Comparison of ENCODE assay signal across 9 cellular contexts in genomic region chr6:158630944-158631616, GRCh38. TPM values are rescaled to one million over a fixed set of nuclear protein-coding genes. Genes with fewer than 3 reads are reported as not detected.
A peak's percentile ranks its signal among the peaks of the same experiment; 100 is the strongest.
DNase-seq lines count a peak whose midpoint lies in the region; ATAC-seq and TF ChIP-seq lines count a peak whose summit lies in the region.
"Had no signal": no experiment of that assay in that cellular context is flagged by ENCODE, and none has a peak within 500 bp of the region (broad histone marks: within the 10 kb centered on the region; RNA-seq: fewer than 3 reads in every experiment).

No MANE protein-coding gene starts in this region.

- CTCF ChIA-PET in activated CD4-positive, alpha-beta memory T cell treated with anti-CD3 and anti-CD28 coated beads, Interleukin-2, amount 10 ng/mL, durations not matched to agents 7 days and 5 days (lab: Charles Lee) = interaction anchor here (0.6 to 2.0 kb wide), 3 partner anchors 29 to 805 kb away, joined by 3 to 11 read pairs (median 8); no protein-coding TSS in a partner anchor

- peak overlapping the region in 1 of 4 donors; percentile 33 for H3K4me3 Mint-ChIP-seq in CD4-positive, CD25-positive, alpha-beta regulatory T cell
- no peak overlapping the region for H3K4me3 Mint-ChIP-seq in activated CD4-positive, alpha-beta memory T cell treated with anti-CD3 and anti-CD28 coated beads, Interleukin-2, amount 10 ng/mL, durations not matched to agents 7 days and 5 days

- H3K27ac ChIP-seq in CD4-positive, CD25-positive, alpha-beta regulatory T cell (ENCODE audit: insufficient read depth, low read length, poor library complexity, severe bottlenecking) = peak overlapping the region; percentile 17

- H3K27ac Mint-ChIP-seq in CD4-positive, CD25-positive, alpha-beta regulatory T cell = peak overlapping the region in 2 of 3 donors; percentile 77 to 94
- H3K27ac Mint-ChIP-seq in activated CD4-positive, alpha-beta memory T cell treated with anti-CD3 and anti-CD28 coated beads, Interleukin-2, amount 10 ng/mL, durations not matched to agents 7 days and 5 days = peak overlapping the region; percentile 58

- no peaks in the 10 kb centered on the region for H3K27me3 ChIP-seq in CD4-positive, CD25-positive, alpha-beta regulatory T cell (ENCODE audit: control insufficient read depth, insufficient read depth, low read length)
- H3K27me3 ChIP-seq: dorsolateral prefrontal cortex had no signal

- no peak for ATAC-seq in CD4-positive, CD25-positive, alpha-beta regulatory T cell (ENCODE audit: low read depth in 2 of 2)
- peak; percentile 18 for ATAC-seq in omental fat pad (ENCODE audit: low FRiP score)
- ATAC-seq in GM21825 (IDR thresholded peaks at IDR 0.05; ENCODE audit: unreplicated experiment) = no peak
- ATAC-seq in GM19397 (IDR thresholded peaks at IDR 0.05; ENCODE audit: unreplicated experiment) = no peak

- H3K27me3 Mint-ChIP-seq in CD4-positive, CD25-positive, alpha-beta regulatory T cell = no peaks in the 10 kb centered on the region
- H3K27me3 Mint-ChIP-seq in activated CD4-positive, alpha-beta memory T cell treated with anti-CD3 and anti-CD28 coated beads, Interleukin-2, amount 10 ng/mL, durations not matched to agents 7 days and 5 days = no peaks in the 10 kb centered on the region

- DNase-seq in CD4-positive, CD25-positive, alpha-beta regulatory T cell = no peak
- DNase-seq in activated CD4-positive, alpha-beta memory T cell treated with anti-CD3 and anti-CD28 coated beads, Interleukin-2, amount 10 ng/mL, durations not matched to agents 7 days and 5 days = peak; percentile 15
- DNase-seq in fibroblast of pulmonary artery (ENCODE audit: low read depth) (peak; percentile 77), omental fat pad (ENCODE audit: low spot score) (no peak), MV-4-11 (lab: John Stamatoyannopoulos, UW) (no peak)
- no peak for DNase-seq in effector CD4-positive, alpha-beta T cell

- H3K36me3 Mint-ChIP-seq in CD4-positive, CD25-positive, alpha-beta regulatory T cell = peaks cover 39% of the 10 kb centered on the region
- peaks cover 78% of the 10 kb centered on the region for H3K36me3 Mint-ChIP-seq in activated CD4-positive, alpha-beta memory T cell treated with anti-CD3 and anti-CD28 coated beads, Interleukin-2, amount 10 ng/mL, durations not matched to agents 7 days and 5 days (ENCODE audit: low read depth)

- no peaks in the 10 kb centered on the region for H3K9me3 ChIP-seq in CD4-positive, CD25-positive, alpha-beta regulatory T cell (ENCODE audit: control insufficient read depth in 2 of 2, low read length in 2 of 2)

- H3K4me1 Mint-ChIP-seq in CD4-positive, CD25-positive, alpha-beta regulatory T cell = peaks cover 16 to 29% (median 21%) of the 10 kb centered on the region in 4 donors
- peaks cover 50% of the 10 kb centered on the region for H3K4me1 Mint-ChIP-seq in activated CD4-positive, alpha-beta memory T cell treated with anti-CD3 and anti-CD28 coated beads, Interleukin-2, amount 10 ng/mL, durations not matched to agents 7 days and 5 days

- H3K4me1 ChIP-seq in CD4-positive, CD25-positive, alpha-beta regulatory T cell (ENCODE audit: control insufficient read depth, insufficient read depth, low read length, poor library complexity, severe bottlenecking) = peaks cover 14% of the 10 kb centered on the region

- TF ChIP-seq CTCF in fibroblast of pulmonary artery (IDR thresholded peaks at IDR 0.05; ENCODE audit: low read length, missing control alignments) = no peak
- TF ChIP-seq CTCF in omental fat pad (IDR thresholded peaks at IDR 0.05) = no peak

- no peak overlapping the region for H3K4me3 ChIP-seq in CD4-positive, CD25-positive, alpha-beta regulatory T cell (ENCODE audit: low read depth, low read length)
- H3K4me3 ChIP-seq in fibroblast of pulmonary artery (replicated peaks; ENCODE audit: low read depth, low read length) = no peak overlapping the region
- H3K4me3 ChIP-seq: dorsolateral prefrontal cortex had no signal

- POLR2A ChIA-PET in activated CD4-positive, alpha-beta memory T cell treated with anti-CD3 and anti-CD28 coated beads, Interleukin-2, amount 10 ng/mL, durations not matched to agents 7 days and 5 days (lab: Charles Lee) = interaction anchor here (1.7 to 2.8 kb wide), 3 partner anchors 9 to 72 kb away, joined by 3 to 18 read pairs (median 7); partner anchors contain the start of gene DYNLT1

- H3K36me3 ChIP-seq in CD4-positive, CD25-positive, alpha-beta regulatory T cell (ENCODE audit: control insufficient read depth, insufficient read depth, low read length) = peaks cover 73% of the 10 kb centered on the region

- H3K9me3 Mint-ChIP-seq in CD4-positive, CD25-positive, alpha-beta regulatory T cell = peaks cover 0 to 2% (median 0%) of the 10 kb centered on the region in 7 donors
- H3K9me3 Mint-ChIP-seq in activated CD4-positive, alpha-beta memory T cell treated with anti-CD3 and anti-CD28 coated beads, Interleukin-2, amount 10 ng/mL, durations not matched to agents 7 days and 5 days = no peaks in the 10 kb centered on the region

RNA-seq across cellular contexts. Expression of gene DYNLT1, which starts 13.5 kb away (rescaled TPM):
- 123 TPM for total RNA-seq in CD4-positive, CD25-positive, alpha-beta regulatory T cell
- 100 to 1,000 TPM; 103 to 127 (median 113) TPM for polyA plus RNA-seq in CD4-positive, CD25-positive, alpha-beta regulatory T cell
- 100 to 1,000 TPM; 130 to 133 TPM for total RNA-seq in activated CD4-positive, alpha-beta memory T cell treated with anti-CD3 and anti-CD28 coated beads, Interleukin-2, amount 10 ng/mL, durations not matched to agents 7 days and 5 days
- 10 to 100 TPM; 43.8 to 70.4 (median 60.7) TPM for total RNA-seq in omental fat pad

RNA-seq across cellular contexts. Expression of gene SYTL3, which starts 18.8 kb away (rescaled TPM):
- 54.8 TPM for total RNA-seq in CD4-positive, CD25-positive, alpha-beta regulatory T cell
- polyA plus RNA-seq in CD4-positive, CD25-positive, alpha-beta regulatory T cell = 10 to 100 TPM; 12.2 to 15.5 (median 13.8) TPM
- total RNA-seq in activated CD4-positive, alpha-beta memory T cell treated with anti-CD3 and anti-CD28 coated beads, Interleukin-2, amount 10 ng/mL, durations not matched to agents 7 days and 5 days = 100 to 1,000 TPM; 133 to 135 TPM
- total RNA-seq in omental fat pad = 10 to 100 TPM in 1 of 4 donors, 1 to 10 TPM in 3; 5.3 to 16.3 (median 6.8) TPM

Comparison
In these comparisons a context has a peak if more than half of its experiments do, and no peak if none do; other contexts are left out.
1. DNase-seq: peak in activated CD4-positive, alpha-beta memory T cell treated with anti-CD3 and anti-CD28 coated beads, Interleukin-2, amount 10 ng/mL, durations not matched to agents 7 days and 5 days (single experiment) and fibroblast of pulmonary artery (single experiment); none in CD4-positive, CD25-positive, alpha-beta regulatory T cell (0 of 3), omental fat pad (single experiment), effector CD4-positive, alpha-beta T cell (single experiment) and MV-4-11 (single experiment).